ENCODE assay signal across 8 cellular contexts in genomic region chr2:39435254-39435653, GRCh38. TPM values are rescaled to one million over a fixed set of nuclear protein-coding genes. Genes with fewer than 3 reads are reported as not detected.
DNase-seq lines count a peak whose midpoint lies in the region; FAIRE-seq and TF ChIP-seq lines count a peak whose summit lies in the region.

No MANE protein-coding gene starts in this region.

- peaks cover 7% of the 10 kb centered on the region for H3K36me3 Mint-ChIP-seq in activated T-cell treated with anti-CD3 and anti-CD28 coated beads, Interleukin-2, amount 50 U/mL, for 24 hours (ENCODE audit: low read depth)
- peaks cover 6% of the 10 kb centered on the region for H3K36me3 Mint-ChIP-seq in activated naive CD8-positive, alpha-beta T cell treated with anti-CD3 and anti-CD28 coated beads for 36 hours

- no peak for TF ChIP-seq POLR2A in thyroid gland (IDR thresholded peaks at IDR 0.05)

- no peaks in the 10 kb centered on the region for H3K27me3 ChIP-seq in keratinocyte (ENCODE audit: control insufficient read depth, extremely low read depth, insufficient read depth, low read length)
- H3K27me3 ChIP-seq in thyroid gland, result no peaks in the 10 kb centered on the region

- dilution Hi-C loops in keratinocyte (cut with MboI; ENCODE audit: extremely low pct_ligation_motif_present, low sequenced_read_pairs), result no loop called here

- H3K4me1 ChIP-seq in keratinocyte (ENCODE audit: control insufficient read depth, extremely low read depth, insufficient read depth, low read length) (peaks cover 41% of the 10 kb centered on the region), thyroid gland (peaks cover 59 to 63% of the 10 kb centered on the region in 2 donors)

- FAIRE-seq in keratinocyte (lab: Jason Lieb, UNC), result no peak

- H3K9me3 Mint-ChIP-seq in activated T-cell treated with anti-CD3 and anti-CD28 coated beads, Interleukin-2, amount 50 U/mL, for 24 hours, result no peaks in the 10 kb centered on the region
- no peaks in the 10 kb centered on the region for H3K9me3 Mint-ChIP-seq in activated naive CD8-positive, alpha-beta T cell treated with anti-CD3 and anti-CD28 coated beads for 36 hours

- no peaks in the 10 kb centered on the region for H3K9me1 ChIP-seq in keratinocyte (ENCODE audit: control insufficient read depth, extremely low read depth, insufficient read depth, low read length)

- H3K79me2 ChIP-seq in keratinocyte (ENCODE audit: control insufficient read depth, insufficient read depth, low read length), result peaks cover 63% of the 10 kb centered on the region

- peak overlapping the region; percentile 77 for H3K4me2 ChIP-seq in keratinocyte (ENCODE audit: control insufficient read depth, extremely low read depth, insufficient read depth, low read depth, low read length)

- peak overlapping the region; percentile 91 for H3K4me3 Mint-ChIP-seq in activated T-cell treated with anti-CD3 and anti-CD28 coated beads, Interleukin-2, amount 50 U/mL, for 24 hours
- peak overlapping the region; percentile 89 for H3K4me3 Mint-ChIP-seq in activated naive CD8-positive, alpha-beta T cell treated with anti-CD3 and anti-CD28 coated beads for 36 hours

- H4K20me1 ChIP-seq in keratinocyte (ENCODE audit: control insufficient read depth, extremely low read depth, insufficient read depth, low read length), result no peaks in the 10 kb centered on the region

- 66 to 68% methylated on average over 8 of the region's 8 CpGs for WGBS in thyroid gland, 2 donors

- intact Hi-C loops in thyroid gland (cut with DNase I), result no loop called here

- H3K27ac ChIP-seq in keratinocyte (ENCODE audit: control insufficient read depth, insufficient read depth, low read length), result no peak overlapping the region
- peak overlapping the region in 2 of 3 donors; percentile 97 for H3K27ac ChIP-seq in thyroid gland

- TF ChIP-seq CTCF in keratinocyte (optimal IDR thresholded peaks at IDR 0.05 in 1 of 3, IDR thresholded peaks at IDR 0.05 in 1 of 3, conservative IDR thresholded peaks at IDR 0.05 in 1 of 3; ENCODE audit: extremely low read depth in 1 of 3, insufficient read depth in 2 of 3, low read length in 3 of 3) (no peak), thyroid gland (IDR thresholded peaks at IDR 0.05) (no peak)

- peak overlapping the region; percentile 2 for H3K9ac ChIP-seq in keratinocyte (ENCODE audit: control insufficient read depth, extremely low read depth, insufficient read depth, low read length)

- H3K4me3 ChIP-seq in keratinocyte (ENCODE audit: control insufficient read depth in 2 of 3, extremely low read depth in 1 of 3, insufficient read depth in 2 of 3, low read depth in 1 of 3, low read length in 3 of 3) (peak overlapping the region; percentile 71 to 89 (median 88)), thyroid gland (replicated peaks in 1 of 3) (peak overlapping the region in 1 of 3 donors; percentile 92)

- no peaks in the 10 kb centered on the region for H3K27me3 Mint-ChIP-seq in activated T-cell treated with anti-CD3 and anti-CD28 coated beads, Interleukin-2, amount 50 U/mL, for 24 hours
- H3K27me3 Mint-ChIP-seq in activated naive CD8-positive, alpha-beta T cell treated with anti-CD3 and anti-CD28 coated beads for 36 hours, result no peaks in the 10 kb centered on the region

- H3K4me1 Mint-ChIP-seq in activated T-cell treated with anti-CD3 and anti-CD28 coated beads, Interleukin-2, amount 50 U/mL, for 24 hours (ENCODE audit: low read depth), result peaks cover 79% of the 10 kb centered on the region
- H3K4me1 Mint-ChIP-seq in activated naive CD8-positive, alpha-beta T cell treated with anti-CD3 and anti-CD28 coated beads for 36 hours, result peaks cover 57% of the 10 kb centered on the region

- H3K36me3 ChIP-seq in keratinocyte (ENCODE audit: control insufficient read depth in 2 of 2, extremely low read depth in 1 of 2, insufficient read depth in 2 of 2, low read length in 2 of 2) (no peaks in the 10 kb centered on the region), thyroid gland (no peaks in the 10 kb centered on the region)

- H3K27ac Mint-ChIP-seq in activated T-cell treated with anti-CD3 and anti-CD28 coated beads, Interleukin-2, amount 50 U/mL, for 24 hours, result no peak overlapping the region
- peak overlapping the region; percentile 3 for H3K27ac Mint-ChIP-seq in activated naive CD8-positive, alpha-beta T cell treated with anti-CD3 and anti-CD28 coated beads for 36 hours

- no peaks in the 10 kb centered on the region for H3K9me3 ChIP-seq in keratinocyte (ENCODE audit: control insufficient read depth, low read depth, low read length)
- H3K9me3 ChIP-seq in thyroid gland, result no peaks in the 10 kb centered on the region

- H2AFZ ChIP-seq in keratinocyte (ENCODE audit: control insufficient read depth, low read length), result no peak overlapping the region

- no peak for DNase-seq in activated T-cell treated with anti-CD3 and anti-CD28 coated beads, Interleukin-2, amount 50 U/mL, for 24 hours
- DNase-seq in activated T-cell treated with anti-CD3 and anti-CD28 coated beads for 4 hours (no peak), keratinocyte (ENCODE audit: low read depth, low spot score) (no peak), thyroid gland (no peak), NCI-H2107 treated with DMSO at 0.1 percent for 48 hours (lab: John Stamatoyannopoulos, UW; ENCODE audit: unreplicated experiment) (no peak), GOT3 (lab: John Stamatoyannopoulos, UW) (no peak), NCI-H2171 treated with DMSO at 0.1 percent for 48 hours (lab: John Stamatoyannopoulos, UW) (no peak)
- no peak for DNase-seq in activated naive CD8-positive, alpha-beta T cell treated with anti-CD3 and anti-CD28 coated beads for 36 hours

RNA-seq across cellular contexts. Expression of gene MAP4K3, which starts 1.8 kb away (rescaled TPM):
- total RNA-seq in activated naive CD8-positive, alpha-beta T cell treated with anti-CD3 and anti-CD28 coated beads for 36 hours, result 1 to 10 TPM; 6.4 to 6.7 TPM
- polyA plus RNA-seq in keratinocyte, result 10.3 to 19.4 TPM (median 11.9 TPM) in 3 replicates
- polyA plus RNA-seq in keratinocyte (2011; ENCODE audit: low read depth), result 36.8 TPM
- polyA plus RNA-seq in keratinocyte (2011; cell fraction: cytosol; rRNA removed), result 6.5 and 14.4 TPM in 2 replicates
- 18.7 and 27.0 TPM in 2 replicates for polyA plus RNA-seq in keratinocyte (2011; cell fraction: nucleus; rRNA removed)
- polyA plus RNA-seq in keratinocyte (2012; ENCODE audit: low replicate concordance), result 8.9 and 12.2 TPM in 2 replicates
- polyA minus RNA-seq in keratinocyte, result 3.4 to 25.3 TPM (median 7.4 TPM) in 3 replicates
- 6.1 TPM for polyA minus RNA-seq in keratinocyte (2011; cell fraction: cytosol; rRNA and poly(A)+ RNA removed)
- 27.2 and 60.7 TPM in 2 replicates for polyA minus RNA-seq in keratinocyte (2011; cell fraction: nucleus; rRNA and poly(A)+ RNA removed)
- 10 to 100 TPM; 60.6 to 86.6 (median 75.6) TPM for total RNA-seq in thyroid gland

Comparison
In these comparisons a context has a peak if more than half of its experiments do, and no peak if none do; other contexts are left out.
1. RNA of gene MAP4K3, which starts 1.8 kb away (total RNA-seq): 60.6 to 86.6 TPM in thyroid gland; 6.4 to 6.7 TPM in activated naive CD8-positive, alpha-beta T cell treated with anti-CD3 and anti-CD28 coated beads for 36 hours; every median in the first group is over 4 times any median in the second.